Comparison of ENCODE assay signal across 25 cellular contexts in the genomic region with DNA sequence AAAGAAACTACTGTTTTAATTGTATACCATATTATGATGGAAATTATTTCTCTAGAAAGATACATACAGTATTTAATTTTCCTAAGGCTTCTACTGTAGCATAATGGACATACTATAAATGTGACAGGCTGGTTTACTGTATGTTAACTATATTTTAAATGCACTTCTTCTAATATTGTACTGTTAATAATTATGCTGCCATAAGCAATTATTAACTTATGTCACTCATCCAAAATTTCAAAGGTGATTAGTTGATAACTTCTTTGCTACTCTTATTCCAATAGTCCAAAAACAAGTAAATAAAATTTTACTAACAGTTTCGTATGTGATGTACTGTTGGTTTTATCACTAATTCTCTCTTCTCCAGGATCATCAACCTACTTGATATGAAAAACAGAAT.
"Had no signal": no experiment of that assay in that cellular context is flagged by ENCODE, and none has a peak within 500 bp of the region (broad histone marks: within the 10 kb centered on the region; RNA-seq: fewer than 3 reads in every experiment).

No MANE protein-coding gene starts in this region.

- H3K4me3 ChIP-seq: body of pancreas, colonic mucosa, heart left ventricle, spleen, testis, transverse colon had no signal

- ATAC-seq: activated CD4-positive, alpha-beta T cell treated with anti-CD3 and anti-CD28 coated beads for 36 hours; body of pancreas; heart left ventricle; left colon; right cardiac atrium; stimulated activated naive CD8-positive, alpha-beta T cell treated with anti-CD3 and anti-CD28 coated beads, Interleukin-15, Interleukin-2, amounts not matched to agents 100 U/mL and 50 U/mL, for 24 hours had no signal

- H3K36me3 ChIP-seq: colonic mucosa, spleen, transverse colon had no signal

- H3K4me1 ChIP-seq: body of pancreas, colonic mucosa, testis, transverse colon had no signal

- H3K9me3 Mint-ChIP-seq: activated naive CD4-positive, alpha-beta T cell treated with anti-CD3 and anti-CD28 coated beads, Interleukin-2, amount 10 ng/mL, durations not matched to agents 7 days and 5 days; activated T-helper 1 cell treated with anti-CD3 and anti-CD28 coated beads, Interleukin-12 subunit alpha, Interleukin-12 subunit beta, Interleukin-2, Interleukin-4 antibody, amounts not matched to agents 30 ng/mL and 10 ng/mL and 1 ng/mL, durations not matched to agents 14 hours and 24 hours and 36 hours; nephron had no signal

- H3K27me3 Mint-ChIP-seq: activated CD4-positive, alpha-beta T cell treated with anti-CD3 and anti-CD28 coated beads for 36 hours; activated naive CD4-positive, alpha-beta T cell treated with anti-CD3 and anti-CD28 coated beads, Interleukin-2, amount 10 ng/mL, durations not matched to agents 7 days and 5 days had no signal

- H3K27me3 ChIP-seq: body of pancreas, colonic mucosa, heart left ventricle, spleen, testis, transverse colon had no signal

- H3K4me3 Mint-ChIP-seq: activated CD4-positive, alpha-beta T cell treated with anti-CD3 and anti-CD28 coated beads for 36 hours; activated naive CD4-positive, alpha-beta T cell treated with anti-CD3 and anti-CD28 coated beads, Interleukin-2, amount 10 ng/mL, durations not matched to agents 7 days and 5 days; activated T-helper 1 cell treated with anti-CD3 and anti-CD28 coated beads, Interleukin-12 subunit alpha, Interleukin-12 subunit beta, Interleukin-2, Interleukin-4 antibody, amounts not matched to agents 30 ng/mL and 10 ng/mL and 1 ng/mL, durations not matched to agents 14 hours and 24 hours and 36 hours; nephron had no signal

- H3K4me1 Mint-ChIP-seq: nephron had no signal

- H3K27ac ChIP-seq: body of pancreas, colonic mucosa, heart left ventricle, testis, transverse colon had no signal

- H3K9me3 ChIP-seq: body of pancreas, colonic mucosa, heart left ventricle, spleen, testis, transverse colon had no signal

- H3K27ac Mint-ChIP-seq: activated naive CD4-positive, alpha-beta T cell treated with anti-CD3 and anti-CD28 coated beads, Interleukin-2, amount 10 ng/mL, durations not matched to agents 7 days and 5 days; activated T-helper 1 cell treated with anti-CD3 and anti-CD28 coated beads, Interleukin-12 subunit alpha, Interleukin-12 subunit beta, Interleukin-2, Interleukin-4 antibody, amounts not matched to agents 30 ng/mL and 10 ng/mL and 1 ng/mL, durations not matched to agents 14 hours and 24 hours and 36 hours; nephron had no signal

- FAIRE-seq: endothelial cell of umbilical vein, kidney had no signal

- DNase-seq: activated CD4-positive, alpha-beta T cell treated with anti-CD3 and anti-CD28 coated beads for 36 hours; activated CD4-positive, CD25-positive, alpha-beta regulatory T cell; activated effector memory CD4-positive, alpha-beta T cell treated with anti-CD3 and anti-CD28 coated beads, Interleukin-2, amount 50 U/mL, for 16 hours; activated naive CD4-positive, alpha-beta T cell treated with anti-CD3 and anti-CD28 coated beads, Interleukin-2, amount 10 ng/mL, durations not matched to agents 7 days and 5 days; activated T-cell treated with anti-CD3 and anti-CD28 coated beads for 4 hours; anterior cingulate cortex; body of pancreas; cerebellar nuclear complex; colonic mucosa; effector CD8-positive, alpha-beta T cell; heart left ventricle; hypothalamus; immature natural killer cell; kidney; left colon; mammary epithelial cell; posterior cingulate gyrus; right cardiac atrium; spleen; stimulated activated naive CD8-positive, alpha-beta T cell treated with anti-CD3 and anti-CD28 coated beads, Interleukin-15, Interleukin-2, amounts not matched to agents 100 U/mL and 50 U/mL, for 24 hours; testis; transverse colon had no signal
